ENCODE assay signal across 1 cellular context in the genomic region with DNA sequence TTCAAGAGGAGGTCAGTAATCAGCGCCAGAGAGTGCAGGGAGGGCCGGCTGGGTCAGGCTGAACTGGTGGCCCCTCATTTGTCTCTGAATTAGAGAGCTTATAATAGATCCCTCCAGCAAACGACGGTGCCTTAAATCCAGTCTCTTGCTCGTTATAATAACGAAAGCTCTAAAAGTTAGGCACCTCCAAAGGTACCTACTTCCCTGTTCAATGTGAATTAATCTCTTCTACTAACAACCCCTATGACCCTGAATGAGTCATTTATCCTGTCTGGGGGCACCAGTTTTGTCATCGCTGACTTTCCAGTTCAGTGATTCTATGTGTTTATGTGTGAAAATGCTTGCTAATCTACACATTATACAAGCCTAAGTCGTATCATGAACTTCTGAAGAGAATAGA.
TF ChIP-seq lines count a peak whose summit lies in the region.

No MANE protein-coding gene starts in this region.

TF ChIP-seq in K562, 482 proteins besides CTCF, POLR2A, EP300 and RAD21 (continued from another document):
- TF ChIP-seq CBX2 (IDR thresholded peaks at IDR 0.05; ENCODE audit: insufficient read depth, low read length, poor library complexity, severe bottlenecking), result peak; percentile 43
